ENCODE assay signal across 8 cellular contexts in genomic region chr9:113657765-113658564, GRCh38.
DNase-seq lines count a peak whose midpoint lies in the region; ATAC-seq and TF ChIP-seq lines count a peak whose summit lies in the region.

No MANE protein-coding gene starts in this region.

- DNase-seq in DMS 273 (lab: John Stamatoyannopoulos, UW; ENCODE audit: unreplicated experiment), result peak; percentile 89
- DNase-seq in Kasumi-1 (lab: John Stamatoyannopoulos, UW), result peak; percentile 79 to 84
- peak; percentile 69 for DNase-seq in Panc1 (ENCODE audit: low read depth, low spot score)
- peak; percentile 77 for DNase-seq in activated T-cell treated with anti-CD3 and anti-CD28 coated beads, Interleukin-2, amount 50 U/mL, for 4 hours
- DNase-seq in fibroblast of peridontal ligament (ENCODE audit: extremely low read depth), result peak; percentile 86
- peak; percentile 94 for DNase-seq in neural crest cell (ENCODE audit: low read depth, low spot score)
- DNase-seq in stromal cell of bone marrow (ENCODE audit: low read depth), result peak; percentile 68

- CTCF ChIA-PET in Panc1 (lab: Charles Lee), result interaction anchor here (0.6 to 4.7 kb wide), 7 partner anchors 63 to 248 kb away, joined by 3 to 65 read pairs (median 4); partner anchors contain the start of genes C9orf43 and POLE3

- H3K4me3 ChIP-seq in Panc1 (ENCODE audit: low read depth in 2 of 2, low read length in 2 of 2), result no peak overlapping the region

- H3K4me1 Mint-ChIP-seq in activated T-cell treated with anti-CD3 and anti-CD28 coated beads, Interleukin-2, amount 50 U/mL, for 4 hours (ENCODE audit: low read depth), result peaks cover 2% of the 10 kb centered on the region
- peaks cover 16% of the 10 kb centered on the region for H3K4me1 Mint-ChIP-seq in neural crest cell

- H3K9me3 ChIP-seq in Panc1 (ENCODE audit: control insufficient read depth, insufficient read depth, low read depth, low read length), result no peaks in the 10 kb centered on the region

- H3K36me3 Mint-ChIP-seq in activated T-cell treated with anti-CD3 and anti-CD28 coated beads, Interleukin-2, amount 50 U/mL, for 4 hours (ENCODE audit: insufficient read depth), result no peaks in the 10 kb centered on the region
- H3K36me3 Mint-ChIP-seq in neural crest cell (ENCODE audit: low read depth), result no peaks in the 10 kb centered on the region

- no peak overlapping the region for H3K4me3 Mint-ChIP-seq in activated T-cell treated with anti-CD3 and anti-CD28 coated beads, Interleukin-2, amount 50 U/mL, for 4 hours
- H3K4me3 Mint-ChIP-seq in neural crest cell, result no peak overlapping the region

- POLR2A ChIA-PET in Panc1 (lab: Charles Lee), result no interaction called here

- in situ Hi-C loops in Panc1 (cut with HindIII; ENCODE audit: low pct_unique_long_range_greater_than_20kb, low sequenced_read_pairs), result no loop called here

- H3K4me1 ChIP-seq in Panc1 (ENCODE audit: control insufficient read depth, insufficient read depth, low read length), result no peaks in the 10 kb centered on the region

- TF ChIP-seq CTCF in Panc1 (IDR thresholded peaks at IDR 0.05) (peak; percentile 90), neural crest cell (conservative IDR thresholded peaks at IDR 0.05) (peak; percentile 94)

- H3K27me3 Mint-ChIP-seq in activated T-cell treated with anti-CD3 and anti-CD28 coated beads, Interleukin-2, amount 50 U/mL, for 4 hours (ENCODE audit: low read depth), result peaks cover 9% of the 10 kb centered on the region
- H3K27me3 Mint-ChIP-seq in neural crest cell (ENCODE audit: low read depth), result peaks cover 18% of the 10 kb centered on the region

- no peaks in the 10 kb centered on the region for H3K27me3 ChIP-seq in Panc1 (ENCODE audit: control insufficient read depth, insufficient read depth, low read length)

- BruUV-seq in Panc1 (replicated peaks; lab: Mats Ljungman, UMichigan), result no TSS peak

- ATAC-seq in GM21447 (IDR thresholded peaks at IDR 0.05; ENCODE audit: unreplicated experiment) (peak; percentile 85), Panc1 (peak; percentile 93)
- peak; percentile 90 to 92 for ATAC-seq in activated T-cell treated with anti-CD3 and anti-CD28 coated beads, Interleukin-2, amount 50 U/mL, for 4 hours

- no peaks in the 10 kb centered on the region for H3K36me3 ChIP-seq in Panc1 (ENCODE audit: control insufficient read depth, insufficient read depth, low read length)

- H3K27ac ChIP-seq in Panc1 (ENCODE audit: low read length), result no peak overlapping the region

- H3K27ac Mint-ChIP-seq in neural crest cell (ENCODE audit: unreplicated experiment), result no peak overlapping the region

- no peaks in the 10 kb centered on the region for H3K9me3 Mint-ChIP-seq in activated T-cell treated with anti-CD3 and anti-CD28 coated beads, Interleukin-2, amount 50 U/mL, for 4 hours
- no peaks in the 10 kb centered on the region for H3K9me3 Mint-ChIP-seq in neural crest cell

- intact Hi-C loops in Panc1 (cut with micrococcal nuclease; ENCODE audit: unreplicated experiment), result loop anchor here (5.0 kb wide), 1 partner anchor 211 kb away; no protein-coding TSS in a partner anchor
